ENCODE assay signal across 1 cellular context in genomic region chr4:3676907-3677495, GRCh38.
TF ChIP-seq lines count a peak whose summit lies in the region.

No MANE protein-coding gene starts in this region.

TF ChIP-seq in H1, 55 proteins besides CTCF, POLR2A, EP300 and RAD21 (continued from another document):
- no peak for TF ChIP-seq USF2 (IDR thresholded peaks at IDR 0.05; ENCODE audit: low read length)
